1 cellular context compared by ENCODE assay signal in genomic region chr4:13523105-13523477, GRCh38.
TF ChIP-seq lines count a peak whose summit lies in the region.

No MANE protein-coding gene starts in this region.

TF ChIP-seq in H1, 55 proteins besides CTCF, POLR2A, EP300 and RAD21 (continued from another document):
- 0 out of 2 replicates have a peak, but pooled peaks have one; percentile 4 for TF ChIP-seq E2F6 (IDR thresholded peaks at IDR 0.05)
